In the genomic region with DNA sequence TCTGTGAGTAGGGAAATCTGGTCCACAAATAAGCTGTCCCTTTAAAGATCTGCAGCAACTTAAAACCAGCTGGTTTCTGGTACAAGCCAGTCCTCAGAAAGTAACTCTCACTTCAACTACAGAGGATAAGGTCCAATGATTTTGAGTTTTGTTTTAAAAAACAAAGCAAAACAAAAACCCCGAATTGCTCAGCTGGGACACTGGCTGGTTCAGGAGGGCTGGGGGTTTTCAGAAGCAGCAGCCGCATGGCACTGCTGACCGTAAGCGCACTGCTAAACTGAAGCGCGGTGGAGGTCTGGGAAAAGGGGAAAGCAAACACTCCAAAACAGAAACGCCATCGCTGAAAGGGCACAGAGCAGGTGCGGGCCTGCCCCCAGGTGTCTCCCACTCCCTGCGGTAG, we compare ENCODE assay signal across 10 cellular contexts. TPM values are rescaled to one million over a fixed set of nuclear protein-coding genes. Genes with fewer than 3 reads are reported as not detected.
A peak's percentile ranks its signal among the peaks of the same experiment; 100 is the strongest.
DNase-seq lines count a peak whose midpoint lies in the region; ATAC-seq and TF ChIP-seq lines count a peak whose summit lies in the region.
"Had no signal": no experiment of that assay in that cellular context is flagged by ENCODE, and none has a peak within 500 bp of the region (broad histone marks: within the 10 kb centered on the region; RNA-seq: fewer than 3 reads in every experiment).

No MANE protein-coding gene starts in this region.

- H3K36me3 ChIP-seq in GM23338 (ENCODE audit: insufficient read depth): no peaks in the 10 kb centered on the region
- H3K36me3 ChIP-seq in tibial artery: peaks cover 0 to 5% (median 4%) of the 10 kb centered on the region in 3 donors

- H4K20me1 ChIP-seq in GM23338 (replicated peaks; ENCODE audit: insufficient read depth): peaks cover 17% of the 10 kb centered on the region

- H3K4me1 Mint-ChIP-seq in GM23338 (peaks cover 40% of the 10 kb centered on the region), nephron (peaks cover 72% of the 10 kb centered on the region)
- H3K4me1 Mint-ChIP-seq in activated naive CD4-positive, alpha-beta T cell treated with anti-CD3 and anti-CD28 coated beads for 36 hours (ENCODE audit: low read depth): no peaks in the 10 kb centered on the region

- H3K4me3 Mint-ChIP-seq in GM23338 (no peak overlapping the region), nephron (no peak overlapping the region)
- H3K4me3 Mint-ChIP-seq in activated naive CD4-positive, alpha-beta T cell treated with anti-CD3 and anti-CD28 coated beads for 36 hours: no peak overlapping the region

- H3K27ac Mint-ChIP-seq in GM23338 (no peak overlapping the region), nephron (peak overlapping the region; percentile 77 to 87 (median 81))
- no peak overlapping the region for H3K27ac Mint-ChIP-seq in activated naive CD4-positive, alpha-beta T cell treated with anti-CD3 and anti-CD28 coated beads for 36 hours

- H3K27me3 Mint-ChIP-seq in GM23338 (ENCODE audit: insufficient read depth, low read depth, poor library complexity) (peaks cover 8% of the 10 kb centered on the region), nephron (ENCODE audit: low read depth) (no peaks in the 10 kb centered on the region)
- no peaks in the 10 kb centered on the region for H3K27me3 Mint-ChIP-seq in activated naive CD4-positive, alpha-beta T cell treated with anti-CD3 and anti-CD28 coated beads for 36 hours (ENCODE audit: low read depth)

- no peaks in the 10 kb centered on the region for H3F3A ChIP-seq in GM23338 (replicated peaks; ENCODE audit: low read depth)

- H3K4me2 ChIP-seq in GM23338: peak overlapping the region; percentile 16; the same call in 1 of the 2 replicates

- ATAC-seq in GM18861 (IDR thresholded peaks at IDR 0.05; ENCODE audit: unreplicated experiment) (peak; percentile 63), GM23338 (0 out of 3 replicates have a peak, but pooled peaks have one; percentile 9), HG03558 (IDR thresholded peaks at IDR 0.05; ENCODE audit: extremely low read depth, unreplicated experiment) (peak; percentile 49)

- H3K79me2 ChIP-seq in GM23338 (replicated peaks; ENCODE audit: insufficient read depth): peaks cover 95% of the 10 kb centered on the region

- CTCF ChIA-PET in activated naive CD4-positive, alpha-beta T cell treated with anti-CD3 and anti-CD28 coated beads for 36 hours (lab: Charles Lee): interaction anchor here (0.5 kb wide), 1 partner anchor 130 kb away, joined by 5 read pairs; no protein-coding TSS in a partner anchor

- H3K27ac ChIP-seq in GM23338 (ENCODE audit: low read depth): peak overlapping the region; percentile 63
- H3K27ac ChIP-seq in tibial artery: no peak overlapping the region

- H3K9me3 Mint-ChIP-seq in GM23338 (no peaks in the 10 kb centered on the region), nephron (no peaks in the 10 kb centered on the region)
- H3K9me3 Mint-ChIP-seq in activated naive CD4-positive, alpha-beta T cell treated with anti-CD3 and anti-CD28 coated beads for 36 hours: no peaks in the 10 kb centered on the region

- H3K4me1 ChIP-seq in GM23338 (ENCODE audit: insufficient read depth): peaks cover 11% of the 10 kb centered on the region; the same call in 1 of the 2 replicates
- H3K4me1 ChIP-seq in tibial artery: peaks cover 0 to 34% (median 8%) of the 10 kb centered on the region in 4 donors

- no peak overlapping the region for H2AFZ ChIP-seq in GM23338

- intact Hi-C loops in tibial artery (cut with DNase I; ENCODE audit: low total_unique reads): no loop called here
- intact Hi-C loops in activated naive CD4-positive, alpha-beta T cell treated with anti-CD3 and anti-CD28 coated beads for 36 hours (cut with micrococcal nuclease): no loop called here

- no peaks in the 10 kb centered on the region for H3K27me3 ChIP-seq in GM23338 (ENCODE audit: insufficient read depth)
- H3K27me3 ChIP-seq in tibial artery: no peaks in the 10 kb centered on the region

- H3K9me3 ChIP-seq in tibial artery: no peaks in the 10 kb centered on the region

- DNase-seq in GM23338 (ENCODE audit: low spot score) (no peak), tibial artery (no peak), cerebellar cortex (ENCODE audit: low spot score) (no peak), activated gamma-delta T cell treated with Interleukin-2 at 50 U/mL for 16 hours (no peak)
- DNase-seq in activated naive CD4-positive, alpha-beta T cell treated with anti-CD3 and anti-CD28 coated beads for 36 hours: no peak
- DNase-seq: GF-D8, Kasumi-1 had no signal

- TF ChIP-seq CTCF in GM23338 (conservative IDR thresholded peaks at IDR 0.05; ENCODE audit: low read depth in 2 of 2) (peak in 1 of 2 experiments; percentile 13; a peak in 1 of 4 replicates), nephron (IDR thresholded peaks at IDR 0.05; ENCODE audit: unreplicated experiment in 3 of 3) (no peak), tibial artery (IDR thresholded peaks at IDR 0.05) (no peak)

- H3K9me2 ChIP-seq in GM23338 (ENCODE audit: insufficient read depth): no peaks in the 10 kb centered on the region

- no peaks in the 10 kb centered on the region; the same call in 1 of the 3 replicates for H3K36me3 Mint-ChIP-seq in GM23338 (ENCODE audit: low read depth)
- peaks cover 4% of the 10 kb centered on the region for H3K36me3 Mint-ChIP-seq in nephron (ENCODE audit: low read depth)
- peaks cover 2% of the 10 kb centered on the region for H3K36me3 Mint-ChIP-seq in activated naive CD4-positive, alpha-beta T cell treated with anti-CD3 and anti-CD28 coated beads for 36 hours (ENCODE audit: low read depth)

- no peak overlapping the region for H3K4me3 ChIP-seq in GM23338
- H3K4me3 ChIP-seq in tibial artery: no peak overlapping the region

TF ChIP-seq in GM23338, 12 proteins besides CTCF, POLR2A, EP300 and RAD21:
- TF ChIP-seq EZH2phosphoT487 (IDR thresholded peaks at IDR 0.05; ENCODE audit: unreplicated experiment) (no peak), REST (IDR thresholded peaks at IDR 0.05; ENCODE audit: unreplicated experiment) (no peak), EZH2 (IDR thresholded peaks at IDR 0.05; ENCODE audit: low read depth, unreplicated experiment) (no peak), STAT1 (IDR thresholded peaks at IDR 0.05; ENCODE audit: unreplicated experiment) (no peak), NANOG (IDR thresholded peaks at IDR 0.05; ENCODE audit: borderline replicate concordance) (no peak), ZNF114 (CRISPR knock-in tag; IDR thresholded peaks at IDR 0.05) (no peak), POLR2AphosphoS5 (IDR thresholded peaks at IDR 0.05; ENCODE audit: low read depth) (no peak)

RNA-seq across cellular contexts. Expression of gene MICAL3, which starts 59.7 kb away (rescaled TPM):
- total RNA-seq in GM23338 (2014; rRNA removed; shearing (Covaris generic)): 28.8 and 33.9 TPM in 2 replicates
- 10.1 and 11.4 TPM in 2 replicates for polyA plus RNA-seq in GM23338 (2016; fragmentation: Nextera tagmentation; extraction: Ambion mirVana)
- 10 to 100 TPM; 21.0 to 25.8 TPM for total RNA-seq in activated naive CD4-positive, alpha-beta T cell treated with anti-CD3 and anti-CD28 coated beads for 36 hours

Comparison
In these comparisons a context has a peak if more than half of its experiments do, and no peak if none do; other contexts are left out.
1. ATAC-seq: peak in every context shown above with its lines; median percentile 63 in GM18861; 49 in HG03558; 9 in GM23338.
2. H3K27ac Mint-ChIP-seq: peak in nephron (3 of 3); none in GM23338 (single experiment) and activated naive CD4-positive, alpha-beta T cell treated with anti-CD3 and anti-CD28 coated beads for 36 hours (single experiment).